1 cellular context compared by ENCODE assay signal in the genomic region with DNA sequence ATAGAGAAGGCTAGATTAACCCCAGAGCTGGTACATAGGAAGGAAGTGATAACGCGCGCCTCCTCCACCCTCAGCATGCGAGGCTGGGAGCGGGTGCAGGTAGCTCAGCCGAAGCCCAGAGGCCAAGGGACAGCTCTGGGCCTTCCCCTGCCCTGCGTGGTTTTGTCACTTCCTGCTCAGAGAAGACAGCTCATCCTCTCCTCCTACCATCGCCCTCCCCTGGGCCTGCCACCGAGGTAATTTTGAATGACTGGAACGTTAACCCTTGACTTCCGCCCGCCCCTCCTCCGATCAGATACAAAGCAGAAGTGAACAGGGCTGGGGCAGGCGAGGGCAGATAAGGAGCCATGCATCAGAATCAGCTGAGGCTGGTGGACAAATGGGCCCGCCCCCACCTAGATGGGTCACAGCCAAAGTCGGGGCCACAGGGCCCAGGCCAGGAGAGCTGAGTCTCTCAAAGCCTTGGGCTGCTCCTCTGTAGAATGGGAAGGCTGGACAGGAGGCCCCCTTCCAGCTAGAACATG.
TF ChIP-seq lines count a peak whose summit lies in the region.

No MANE protein-coding gene starts in this region.

TF ChIP-seq in K562, 482 proteins besides CTCF, POLR2A, EP300 and RAD21 (continued from another document and continues in another):
- TF ChIP-seq, protein P1, sequence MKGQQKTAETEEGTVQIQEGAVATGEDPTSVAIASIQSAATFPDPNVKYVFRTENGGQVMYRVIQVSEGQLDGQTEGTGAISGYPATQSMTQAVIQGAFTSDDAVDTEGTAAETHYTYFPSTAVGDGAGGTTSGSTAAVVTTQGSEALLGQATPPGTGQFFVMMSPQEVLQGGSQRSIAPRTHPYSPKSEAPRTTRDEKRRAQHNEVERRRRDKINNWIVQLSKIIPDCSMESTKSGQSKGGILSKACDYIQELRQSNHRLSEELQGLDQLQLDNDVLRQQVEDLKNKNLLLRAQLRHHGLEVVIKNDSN (CRISPR knock-in tag; IDR thresholded peaks at IDR 0.05), result no peak
- TF ChIP-seq EGR1 (conservative IDR thresholded peaks at IDR 0.05), result peak; percentile 79
- no peak for TF ChIP-seq ZC3H4 (CRISPR knock-in tag; IDR thresholded peaks at IDR 0.05; ENCODE audit: borderline replicate concordance)
- TF ChIP-seq, protein P2, sequence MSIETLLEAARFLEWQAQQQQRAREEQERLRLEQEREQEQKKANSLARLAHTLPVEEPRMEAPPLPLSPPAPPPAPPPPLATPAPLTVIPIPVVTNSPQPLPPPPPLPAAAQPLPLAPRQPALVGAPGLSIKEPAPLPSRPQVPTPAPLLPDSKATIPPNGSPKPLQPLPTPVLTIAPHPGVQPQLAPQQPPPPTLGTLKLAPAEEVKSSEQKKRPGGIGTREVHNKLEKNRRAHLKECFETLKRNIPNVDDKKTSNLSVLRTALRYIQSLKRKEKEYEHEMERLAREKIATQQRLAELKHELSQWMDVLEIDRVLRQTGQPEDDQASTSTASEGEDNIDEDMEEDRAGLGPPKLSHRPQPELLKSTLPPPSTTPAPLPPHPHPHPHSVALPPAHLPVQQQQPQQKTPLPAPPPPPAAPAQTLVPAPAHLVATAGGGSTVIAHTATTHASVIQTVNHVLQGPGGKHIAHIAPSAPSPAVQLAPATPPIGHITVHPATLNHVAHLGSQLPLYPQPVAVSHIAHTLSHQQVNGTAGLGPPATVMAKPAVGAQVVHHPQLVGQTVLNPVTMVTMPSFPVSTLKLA (conservative IDR thresholded peaks at IDR 0.05), result peak; percentile 65 to 86
- no peak for TF ChIP-seq ZNF311 (CRISPR knock-in tag; IDR thresholded peaks at IDR 0.05)
- TF ChIP-seq SIN3B (IDR thresholded peaks at IDR 0.05; ENCODE audit: low read depth), result no peak
- TF ChIP-seq NFXL1 (CRISPR knock-in tag; IDR thresholded peaks at IDR 0.05), result no peak
- TF ChIP-seq ZNF445 (CRISPR knock-in tag; IDR thresholded peaks at IDR 0.05; ENCODE audit: low read depth), result no peak
- TF ChIP-seq HIVEP1 (CRISPR knock-in tag; IDR thresholded peaks at IDR 0.05), result no peak
- TF ChIP-seq ESRRA (IDR thresholded peaks at IDR 0.05; ENCODE audit: borderline replicate concordance, low read depth), result peak; percentile 61; the same call in 1 of the 2 replicates
- TF ChIP-seq, protein P3, sequence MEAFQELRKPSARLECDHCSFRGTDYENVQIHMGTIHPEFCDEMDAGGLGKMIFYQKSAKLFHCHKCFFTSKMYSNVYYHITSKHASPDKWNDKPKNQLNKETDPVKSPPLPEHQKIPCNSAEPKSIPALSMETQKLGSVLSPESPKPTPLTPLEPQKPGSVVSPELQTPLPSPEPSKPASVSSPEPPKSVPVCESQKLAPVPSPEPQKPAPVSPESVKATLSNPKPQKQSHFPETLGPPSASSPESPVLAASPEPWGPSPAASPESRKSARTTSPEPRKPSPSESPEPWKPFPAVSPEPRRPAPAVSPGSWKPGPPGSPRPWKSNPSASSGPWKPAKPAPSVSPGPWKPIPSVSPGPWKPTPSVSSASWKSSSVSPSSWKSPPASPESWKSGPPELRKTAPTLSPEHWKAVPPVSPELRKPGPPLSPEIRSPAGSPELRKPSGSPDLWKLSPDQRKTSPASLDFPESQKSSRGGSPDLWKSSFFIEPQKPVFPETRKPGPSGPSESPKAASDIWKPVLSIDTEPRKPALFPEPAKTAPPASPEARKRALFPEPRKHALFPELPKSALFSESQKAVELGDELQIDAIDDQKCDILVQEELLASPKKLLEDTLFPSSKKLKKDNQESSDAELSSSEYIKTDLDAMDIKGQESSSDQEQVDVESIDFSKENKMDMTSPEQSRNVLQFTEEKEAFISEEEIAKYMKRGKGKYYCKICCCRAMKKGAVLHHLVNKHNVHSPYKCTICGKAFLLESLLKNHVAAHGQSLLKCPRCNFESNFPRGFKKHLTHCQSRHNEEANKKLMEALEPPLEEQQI (IDR thresholded peaks at IDR 0.05), result no peak
- TF ChIP-seq, protein P4, sequence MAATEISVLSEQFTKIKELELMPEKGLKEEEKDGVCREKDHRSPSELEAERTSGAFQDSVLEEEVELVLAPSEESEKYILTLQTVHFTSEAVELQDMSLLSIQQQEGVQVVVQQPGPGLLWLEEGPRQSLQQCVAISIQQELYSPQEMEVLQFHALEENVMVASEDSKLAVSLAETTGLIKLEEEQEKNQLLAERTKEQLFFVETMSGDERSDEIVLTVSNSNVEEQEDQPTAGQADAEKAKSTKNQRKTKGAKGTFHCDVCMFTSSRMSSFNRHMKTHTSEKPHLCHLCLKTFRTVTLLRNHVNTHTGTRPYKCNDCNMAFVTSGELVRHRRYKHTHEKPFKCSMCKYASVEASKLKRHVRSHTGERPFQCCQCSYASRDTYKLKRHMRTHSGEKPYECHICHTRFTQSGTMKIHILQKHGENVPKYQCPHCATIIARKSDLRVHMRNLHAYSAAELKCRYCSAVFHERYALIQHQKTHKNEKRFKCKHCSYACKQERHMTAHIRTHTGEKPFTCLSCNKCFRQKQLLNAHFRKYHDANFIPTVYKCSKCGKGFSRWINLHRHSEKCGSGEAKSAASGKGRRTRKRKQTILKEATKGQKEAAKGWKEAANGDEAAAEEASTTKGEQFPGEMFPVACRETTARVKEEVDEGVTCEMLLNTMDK (IDR thresholded peaks at IDR 0.05; ENCODE audit: borderline replicate concordance, insufficient read depth, low read depth, low read length, poor library complexity, severe bottlenecking), result no peak
- TF ChIP-seq, protein P5, sequence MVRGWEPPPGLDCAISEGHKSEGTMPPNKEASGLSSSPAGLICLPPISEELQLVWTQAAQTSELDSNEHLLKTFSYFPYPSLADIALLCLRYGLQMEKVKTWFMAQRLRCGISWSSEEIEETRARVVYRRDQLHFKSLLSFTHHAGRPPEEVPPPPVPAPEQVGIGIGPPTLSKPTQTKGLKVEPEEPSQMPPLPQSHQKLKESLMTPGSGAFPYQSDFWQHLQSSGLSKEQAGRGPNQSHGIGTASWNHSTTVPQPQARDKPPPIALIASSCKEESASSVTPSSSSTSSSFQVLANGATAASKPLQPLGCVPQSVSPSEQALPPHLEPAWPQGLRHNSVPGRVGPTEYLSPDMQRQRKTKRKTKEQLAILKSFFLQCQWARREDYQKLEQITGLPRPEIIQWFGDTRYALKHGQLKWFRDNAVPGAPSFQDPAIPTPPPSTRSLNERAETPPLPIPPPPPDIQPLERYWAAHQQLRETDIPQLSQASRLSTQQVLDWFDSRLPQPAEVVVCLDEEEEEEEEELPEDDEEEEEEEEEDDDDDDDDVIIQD (CRISPR knock-in tag; IDR thresholded peaks at IDR 0.05), result no peak
- no peak for TF ChIP-seq TAF15 (IDR thresholded peaks at IDR 0.05; ENCODE audit: low read depth, low read length)
- no peak for TF ChIP-seq ZNF23 (CRISPR knock-in tag; IDR thresholded peaks at IDR 0.05)
- peak; percentile 77 to 79 for TF ChIP-seq MAZ (CRISPR knock-in tag; conservative IDR thresholded peaks at IDR 0.05 in 1 of 2, IDR thresholded peaks at IDR 0.05 in 1 of 2)
- TF ChIP-seq, protein P6, sequence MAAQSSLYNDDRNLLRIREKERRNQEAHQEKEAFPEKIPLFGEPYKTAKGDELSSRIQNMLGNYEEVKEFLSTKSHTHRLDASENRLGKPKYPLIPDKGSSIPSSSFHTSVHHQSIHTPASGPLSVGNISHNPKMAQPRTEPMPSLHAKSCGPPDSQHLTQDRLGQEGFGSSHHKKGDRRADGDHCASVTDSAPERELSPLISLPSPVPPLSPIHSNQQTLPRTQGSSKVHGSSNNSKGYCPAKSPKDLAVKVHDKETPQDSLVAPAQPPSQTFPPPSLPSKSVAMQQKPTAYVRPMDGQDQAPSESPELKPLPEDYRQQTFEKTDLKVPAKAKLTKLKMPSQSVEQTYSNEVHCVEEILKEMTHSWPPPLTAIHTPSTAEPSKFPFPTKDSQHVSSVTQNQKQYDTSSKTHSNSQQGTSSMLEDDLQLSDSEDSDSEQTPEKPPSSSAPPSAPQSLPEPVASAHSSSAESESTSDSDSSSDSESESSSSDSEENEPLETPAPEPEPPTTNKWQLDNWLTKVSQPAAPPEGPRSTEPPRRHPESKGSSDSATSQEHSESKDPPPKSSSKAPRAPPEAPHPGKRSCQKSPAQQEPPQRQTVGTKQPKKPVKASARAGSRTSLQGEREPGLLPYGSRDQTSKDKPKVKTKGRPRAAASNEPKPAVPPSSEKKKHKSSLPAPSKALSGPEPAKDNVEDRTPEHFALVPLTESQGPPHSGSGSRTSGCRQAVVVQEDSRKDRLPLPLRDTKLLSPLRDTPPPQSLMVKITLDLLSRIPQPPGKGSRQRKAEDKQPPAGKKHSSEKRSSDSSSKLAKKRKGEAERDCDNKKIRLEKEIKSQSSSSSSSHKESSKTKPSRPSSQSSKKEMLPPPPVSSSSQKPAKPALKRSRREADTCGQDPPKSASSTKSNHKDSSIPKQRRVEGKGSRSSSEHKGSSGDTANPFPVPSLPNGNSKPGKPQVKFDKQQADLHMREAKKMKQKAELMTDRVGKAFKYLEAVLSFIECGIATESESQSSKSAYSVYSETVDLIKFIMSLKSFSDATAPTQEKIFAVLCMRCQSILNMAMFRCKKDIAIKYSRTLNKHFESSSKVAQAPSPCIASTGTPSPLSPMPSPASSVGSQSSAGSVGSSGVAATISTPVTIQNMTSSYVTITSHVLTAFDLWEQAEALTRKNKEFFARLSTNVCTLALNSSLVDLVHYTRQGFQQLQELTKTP (IDR thresholded peaks at IDR 0.05; ENCODE audit: low read depth in 1 of 2, partially characterized antibody in 2 of 2), result peak in 1 of 2 experiments; percentile 37
- TF ChIP-seq GABPB2 (CRISPR knock-in tag; conservative IDR thresholded peaks at IDR 0.05), result no peak
- no peak for TF ChIP-seq ZSCAN29 (IDR thresholded peaks at IDR 0.05)
- no peak for TF ChIP-seq RBM14 (IDR thresholded peaks at IDR 0.05; ENCODE audit: borderline replicate concordance, insufficient read depth, low read depth, low read length)
- TF ChIP-seq, protein P7, sequence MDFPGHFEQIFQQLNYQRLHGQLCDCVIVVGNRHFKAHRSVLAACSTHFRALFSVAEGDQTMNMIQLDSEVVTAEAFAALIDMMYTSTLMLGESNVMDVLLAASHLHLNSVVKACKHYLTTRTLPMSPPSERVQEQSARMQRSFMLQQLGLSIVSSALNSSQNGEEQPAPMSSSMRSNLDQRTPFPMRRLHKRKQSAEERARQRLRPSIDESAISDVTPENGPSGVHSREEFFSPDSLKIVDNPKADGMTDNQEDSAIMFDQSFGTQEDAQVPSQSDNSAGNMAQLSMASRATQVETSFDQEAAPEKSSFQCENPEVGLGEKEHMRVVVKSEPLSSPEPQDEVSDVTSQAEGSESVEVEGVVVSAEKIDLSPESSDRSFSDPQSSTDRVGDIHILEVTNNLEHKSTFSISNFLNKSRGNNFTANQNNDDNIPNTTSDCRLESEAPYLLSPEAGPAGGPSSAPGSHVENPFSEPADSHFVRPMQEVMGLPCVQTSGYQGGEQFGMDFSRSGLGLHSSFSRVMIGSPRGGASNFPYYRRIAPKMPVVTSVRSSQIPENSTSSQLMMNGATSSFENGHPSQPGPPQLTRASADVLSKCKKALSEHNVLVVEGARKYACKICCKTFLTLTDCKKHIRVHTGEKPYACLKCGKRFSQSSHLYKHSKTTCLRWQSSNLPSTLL (IDR thresholded peaks at IDR 0.05), result no peak
- TF ChIP-seq, protein P8, sequence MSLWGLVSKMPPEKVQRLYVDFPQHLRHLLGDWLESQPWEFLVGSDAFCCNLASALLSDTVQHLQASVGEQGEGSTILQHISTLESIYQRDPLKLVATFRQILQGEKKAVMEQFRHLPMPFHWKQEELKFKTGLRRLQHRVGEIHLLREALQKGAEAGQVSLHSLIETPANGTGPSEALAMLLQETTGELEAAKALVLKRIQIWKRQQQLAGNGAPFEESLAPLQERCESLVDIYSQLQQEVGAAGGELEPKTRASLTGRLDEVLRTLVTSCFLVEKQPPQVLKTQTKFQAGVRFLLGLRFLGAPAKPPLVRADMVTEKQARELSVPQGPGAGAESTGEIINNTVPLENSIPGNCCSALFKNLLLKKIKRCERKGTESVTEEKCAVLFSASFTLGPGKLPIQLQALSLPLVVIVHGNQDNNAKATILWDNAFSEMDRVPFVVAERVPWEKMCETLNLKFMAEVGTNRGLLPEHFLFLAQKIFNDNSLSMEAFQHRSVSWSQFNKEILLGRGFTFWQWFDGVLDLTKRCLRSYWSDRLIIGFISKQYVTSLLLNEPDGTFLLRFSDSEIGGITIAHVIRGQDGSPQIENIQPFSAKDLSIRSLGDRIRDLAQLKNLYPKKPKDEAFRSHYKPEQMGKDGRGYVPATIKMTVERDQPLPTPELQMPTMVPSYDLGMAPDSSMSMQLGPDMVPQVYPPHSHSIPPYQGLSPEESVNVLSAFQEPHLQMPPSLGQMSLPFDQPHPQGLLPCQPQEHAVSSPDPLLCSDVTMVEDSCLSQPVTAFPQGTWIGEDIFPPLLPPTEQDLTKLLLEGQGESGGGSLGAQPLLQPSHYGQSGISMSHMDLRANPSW (CRISPR knock-in tag; IDR thresholded peaks at IDR 0.05), result no peak
- TF ChIP-seq HOXB6 (CRISPR knock-in tag; IDR thresholded peaks at IDR 0.05; ENCODE audit: borderline replicate concordance), result no peak
- no peak for TF ChIP-seq ZBTB17 (CRISPR knock-in tag; IDR thresholded peaks at IDR 0.05)
- TF ChIP-seq ZNF695 (CRISPR knock-in tag; IDR thresholded peaks at IDR 0.05), result no peak
- TF ChIP-seq MIER1 (IDR thresholded peaks at IDR 0.05; ENCODE audit: low read depth), result no peak; the same call in 1 of the 2 replicates
- TF ChIP-seq, protein P9, sequence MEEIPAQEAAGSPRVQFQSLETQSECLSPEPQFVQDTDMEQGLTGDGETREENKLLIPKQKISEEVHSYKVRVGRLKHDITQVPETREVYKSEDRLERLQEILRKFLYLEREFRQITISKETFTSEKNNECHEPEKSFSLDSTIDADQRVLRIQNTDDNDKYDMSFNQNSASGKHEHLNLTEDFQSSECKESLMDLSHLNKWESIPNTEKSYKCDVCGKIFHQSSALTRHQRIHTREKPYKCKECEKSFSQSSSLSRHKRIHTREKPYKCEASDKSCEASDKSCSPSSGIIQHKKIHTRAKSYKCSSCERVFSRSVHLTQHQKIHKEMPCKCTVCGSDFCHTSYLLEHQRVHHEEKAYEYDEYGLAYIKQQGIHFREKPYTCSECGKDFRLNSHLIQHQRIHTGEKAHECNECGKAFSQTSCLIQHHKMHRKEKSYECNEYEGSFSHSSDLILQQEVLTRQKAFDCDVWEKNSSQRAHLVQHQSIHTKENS (CRISPR knock-in tag; IDR thresholded peaks at IDR 0.05), result no peak
- TF ChIP-seq ZNF644 (tag; IDR thresholded peaks at IDR 0.05; ENCODE audit: low read depth), result 0 out of 2 replicates have a peak, but pooled peaks have one; percentile 34
- TF ChIP-seq, protein P10, sequence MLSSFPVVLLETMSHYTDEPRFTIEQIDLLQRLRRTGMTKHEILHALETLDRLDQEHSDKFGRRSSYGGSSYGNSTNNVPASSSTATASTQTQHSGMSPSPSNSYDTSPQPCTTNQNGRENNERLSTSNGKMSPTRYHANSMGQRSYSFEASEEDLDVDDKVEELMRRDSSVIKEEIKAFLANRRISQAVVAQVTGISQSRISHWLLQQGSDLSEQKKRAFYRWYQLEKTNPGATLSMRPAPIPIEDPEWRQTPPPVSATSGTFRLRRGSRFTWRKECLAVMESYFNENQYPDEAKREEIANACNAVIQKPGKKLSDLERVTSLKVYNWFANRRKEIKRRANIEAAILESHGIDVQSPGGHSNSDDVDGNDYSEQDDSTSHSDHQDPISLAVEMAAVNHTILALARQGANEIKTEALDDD (IDR thresholded peaks at IDR 0.05), result peak; percentile 63; the same call in 1 of the 2 replicates
- TF ChIP-seq, protein P11, sequence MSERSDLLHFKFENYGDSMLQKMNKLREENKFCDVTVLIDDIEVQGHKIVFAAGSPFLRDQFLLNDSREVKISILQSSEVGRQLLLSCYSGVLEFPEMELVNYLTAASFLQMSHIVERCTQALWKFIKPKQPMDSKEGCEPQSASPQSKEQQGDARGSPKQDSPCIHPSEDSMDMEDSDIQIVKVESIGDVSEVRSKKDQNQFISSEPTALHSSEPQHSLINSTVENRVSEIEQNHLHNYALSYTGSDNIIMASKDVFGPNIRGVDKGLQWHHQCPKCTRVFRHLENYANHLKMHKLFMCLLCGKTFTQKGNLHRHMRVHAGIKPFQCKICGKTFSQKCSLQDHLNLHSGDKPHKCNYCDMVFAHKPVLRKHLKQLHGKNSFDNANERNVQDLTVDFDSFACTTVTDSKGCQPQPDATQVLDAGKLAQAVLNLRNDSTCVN (CRISPR knock-in tag; IDR thresholded peaks at IDR 0.05), result no peak
- TF ChIP-seq BCL6 (CRISPR knock-in tag; IDR thresholded peaks at IDR 0.05), result no peak
- no peak for TF ChIP-seq DNMT1 (IDR thresholded peaks at IDR 0.05)
- no peak for TF ChIP-seq MCM7 (IDR thresholded peaks at IDR 0.05)
- no peak for TF ChIP-seq JUNB (CRISPR knock-in tag; conservative IDR thresholded peaks at IDR 0.05)
